In the genomic region with DNA sequence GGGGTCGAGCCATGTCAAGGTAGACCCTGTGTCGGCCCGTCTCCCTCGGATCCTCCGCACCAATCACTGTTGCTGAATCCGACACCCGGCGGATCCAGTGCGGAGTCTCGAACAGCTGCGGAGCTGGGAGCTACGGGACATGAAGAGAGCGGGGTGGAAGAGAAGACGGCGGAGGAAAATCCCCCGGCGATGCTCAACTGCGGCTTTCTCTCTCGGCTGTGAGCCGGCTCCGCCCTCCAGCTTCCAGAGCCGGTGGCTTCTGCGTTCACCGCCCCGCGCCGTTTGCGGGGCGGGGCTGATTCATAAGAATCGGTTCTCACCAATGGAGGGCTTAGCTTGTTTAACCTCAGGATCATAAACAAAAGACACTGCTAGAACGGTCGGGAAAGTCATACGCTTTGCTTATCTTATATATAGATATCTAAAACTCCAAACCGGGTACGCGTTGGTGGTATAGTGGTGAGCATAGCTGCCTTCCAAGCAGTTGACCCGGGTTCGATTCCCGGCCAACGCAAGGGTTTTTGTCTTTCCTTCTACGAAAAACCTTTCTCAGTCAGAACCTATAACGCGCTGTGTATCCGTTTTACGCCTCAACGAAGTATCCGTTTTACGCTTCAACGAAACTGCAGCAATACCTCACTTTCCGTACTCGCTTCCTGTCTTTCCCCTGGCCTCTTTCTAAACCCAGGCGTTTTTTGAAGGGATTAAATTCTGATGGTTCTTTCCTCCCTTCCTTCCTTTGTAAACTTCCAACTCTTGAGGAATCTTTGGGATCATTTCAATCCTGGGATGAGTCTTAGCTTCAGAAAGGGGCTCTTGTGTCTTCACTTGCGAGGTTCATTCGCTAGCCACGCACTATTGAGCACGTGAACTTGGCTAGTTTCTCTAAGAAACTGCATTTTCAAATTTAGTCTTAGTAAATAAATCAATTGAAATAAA, we compare ENCODE assay signal across 8 cellular contexts. TPM values are rescaled to one million over a fixed set of nuclear protein-coding genes. Genes with fewer than 3 reads are reported as not detected.
DNase-seq lines count a peak whose midpoint lies in the region; ATAC-seq and TF ChIP-seq lines count a peak whose summit lies in the region.
"Not testable (repeated sequence)": the region's sequence is repeated elsewhere in the genome, so short reads cannot be mapped to it uniquely, and the experiment has no call there.

No MANE protein-coding gene starts in this region.

- not testable (repeated sequence) for H3K9me3 Mint-ChIP-seq in T-helper 1 cell treated with Interleukin-12 subunit alpha and Interleukin-12 subunit beta and Interleukin-4 antibody, amounts not matched to agents 30 μg/mL and 1 μg/mL, for 36 hours

- H3K4me3 Mint-ChIP-seq in T-helper 1 cell treated with Interleukin-12 subunit alpha and Interleukin-12 subunit beta and Interleukin-4 antibody, amounts not matched to agents 30 μg/mL and 1 μg/mL, for 36 hours = peak overlapping the region; percentile 87

- peak in 1 of 2 donors; percentile 26 for TF ChIP-seq POLR2A in tibial nerve (IDR thresholded peaks at IDR 0.05)

- DNase-seq in GM12865 (ENCODE audit: low read depth) (peak; percentile 95), NCI-H146 (lab: John Stamatoyannopoulos, UW) (peak; percentile 87), amniotic epithelial cell (ENCODE audit: low read depth) (peak; percentile 93), heart right ventricle (peak; percentile 80 to 83), pons (ENCODE audit: low spot score) (peak; percentile 88), tibial nerve (ENCODE audit: low spot score in 2 of 2) (peak; percentile 78 to 84)

- H3K27me3 ChIP-seq in heart right ventricle, tibial nerve: not testable (repeated sequence)

- peaks cover 19% of the 10 kb centered on the region for H3K4me1 Mint-ChIP-seq in T-helper 1 cell treated with Interleukin-12 subunit alpha and Interleukin-12 subunit beta and Interleukin-4 antibody, amounts not matched to agents 30 μg/mL and 1 μg/mL, for 36 hours (ENCODE audit: low read depth)

- H3K9me3 ChIP-seq in heart right ventricle, tibial nerve: not testable (repeated sequence)

- H3K4me3 ChIP-seq in GM12865 (ENCODE audit: low read depth, low read length) (peak overlapping the region; percentile 64), heart right ventricle (peak overlapping the region; percentile 49 to 86 (median 64)), tibial nerve (peak overlapping the region; percentile 73 to 76 (median 74))

- ATAC-seq in HG02884 (IDR thresholded peaks at IDR 0.05; ENCODE audit: unreplicated experiment) = peak; percentile 65
- peak; percentile 75 to 91 (median 88) for ATAC-seq in heart right ventricle

- H3K4me1 ChIP-seq in heart right ventricle (peaks cover 0 to 36% (median 3%) of the 10 kb centered on the region in 9 donors), tibial nerve (peaks cover 0 to 24% (median 13%) of the 10 kb centered on the region in 4 donors)

- H3K36me3 Mint-ChIP-seq in T-helper 1 cell treated with Interleukin-12 subunit alpha and Interleukin-12 subunit beta and Interleukin-4 antibody, amounts not matched to agents 30 μg/mL and 1 μg/mL, for 36 hours (ENCODE audit: low read depth) = not testable (repeated sequence)

- peak overlapping the region; percentile 96 for H3K27ac Mint-ChIP-seq in T-helper 1 cell treated with Interleukin-12 subunit alpha and Interleukin-12 subunit beta and Interleukin-4 antibody, amounts not matched to agents 30 μg/mL and 1 μg/mL, for 36 hours

- intact Hi-C loops in heart right ventricle (cut with DNase I) = not testable (repeated sequence)

- peaks cover 28% of the 10 kb centered on the region for H3K27me3 Mint-ChIP-seq in T-helper 1 cell treated with Interleukin-12 subunit alpha and Interleukin-12 subunit beta and Interleukin-4 antibody, amounts not matched to agents 30 μg/mL and 1 μg/mL, for 36 hours (ENCODE audit: low read depth)

- not testable (repeated sequence) for H3K36me3 ChIP-seq in heart right ventricle, tibial nerve

- 2% methylated on average over 50 to 52 of the region's 56 CpGs for WGBS in heart right ventricle, 2 donors
- 4 to 6% methylated on average over 43 to 52 of the region's 56 CpGs for WGBS in tibial nerve, 2 donors

- not testable (repeated sequence) for TF ChIP-seq CTCF in GM12865 (IDR thresholded peaks at IDR 0.05; ENCODE audit: insufficient read depth, low read depth, low read length, missing control alignments); heart right ventricle (IDR thresholded peaks at IDR 0.05); tibial nerve (IDR thresholded peaks at IDR 0.05)

- peak in 1 of 2 donors; percentile 58 for TF ChIP-seq EP300 in tibial nerve (IDR thresholded peaks at IDR 0.05)

- H3K27ac ChIP-seq in heart right ventricle = peak overlapping the region; percentile 4 to 93 (median 74)
- H3K27ac ChIP-seq in tibial nerve = peak overlapping the region; percentile 86 to 97 (median 90)

RNA-seq across cellular contexts. Expression of a gene that starts 6.6 kb away (rescaled TPM):
- total RNA-seq in heart right ventricle (1 to 10 TPM in 4 of 10 donors, under 1 TPM in 6; 0.13 to 5.6 (median 0.58) TPM), tibial nerve (1 to 10 TPM; 2.5 to 8.1 (median 5.4) TPM)
- 1 to 10 TPM in 1 of 2 donors, under 1 TPM in 1; 0.73 to 1.7 TPM for polyA plus RNA-seq in heart right ventricle

RNA-seq across cellular contexts. Expression of a gene that starts 18.7 kb away (rescaled TPM):
- total RNA-seq in heart right ventricle (100 to 1,000 TPM in 1 of 10 donors, 10 to 100 TPM in 3, 1 to 10 TPM in 6; 1.9 to 120 (median 6.2) TPM), tibial nerve (10 to 100 TPM in 3 of 4 donors, 1 to 10 TPM in 1; 9.4 to 31.2 (median 22.1) TPM)
- 10 to 100 TPM in 1 of 2 donors, 1 to 10 TPM in 1; 5.6 to 10.7 TPM for polyA plus RNA-seq in heart right ventricle

RNA-seq across cellular contexts. Expression of a gene that starts 25.7 kb away (rescaled TPM):
- 10 to 100 TPM in 5 of 10 donors, 1 to 10 TPM in 5; 4.2 to 66.0 (median 9.9) TPM for total RNA-seq in heart right ventricle
- polyA plus RNA-seq in heart right ventricle = 10 to 100 TPM; 11.3 to 16.4 TPM
- total RNA-seq in tibial nerve = 10 to 100 TPM; 33.3 to 76.8 (median 52.1) TPM

Comparison
In these comparisons a context has a peak if more than half of its experiments do, and no peak if none do; other contexts are left out.
1. Peak in every context shown above with its lines: DNase-seq, ATAC-seq, H3K4me3 ChIP-seq and H3K27ac ChIP-seq.